In the genomic region with DNA sequence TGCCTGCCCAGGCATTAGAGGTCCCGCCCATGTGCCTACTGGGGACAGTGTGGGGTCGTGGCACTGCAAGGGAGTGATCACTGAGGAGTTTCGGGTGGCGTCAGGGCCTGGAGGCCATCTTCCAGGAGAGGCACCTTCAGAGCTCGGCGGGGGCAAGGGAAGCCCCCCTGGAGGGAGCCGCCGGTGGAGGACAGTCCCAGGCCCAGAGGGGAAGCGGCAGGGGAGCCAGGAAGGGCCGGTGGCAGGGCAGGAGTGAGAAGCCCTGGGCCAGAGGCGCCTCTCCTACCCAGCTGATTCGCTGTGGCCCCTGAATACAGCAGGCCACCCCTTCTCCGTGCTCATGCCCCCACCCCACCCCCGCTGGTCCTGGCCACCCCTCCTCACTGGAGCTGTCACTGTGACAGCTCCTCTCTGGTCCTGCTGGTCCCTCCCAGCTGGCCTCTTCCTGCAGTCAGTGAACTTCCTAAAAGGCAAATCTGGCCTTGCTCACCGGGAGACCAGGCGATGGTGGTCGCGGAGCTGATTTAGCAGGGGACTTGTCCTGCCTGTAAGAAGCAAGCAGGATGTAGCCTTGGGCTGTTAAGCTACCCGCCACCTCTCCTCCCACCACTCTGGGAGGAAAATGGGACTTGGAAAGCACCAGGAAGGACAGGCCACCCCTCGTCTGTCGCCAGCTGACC, we compare ENCODE assay signal across 1 cellular context.
TF ChIP-seq lines count a peak whose summit lies in the region.

No MANE protein-coding gene starts in this region.

TF ChIP-seq in IMR-90, 13 proteins besides CTCF, POLR2A, EP300 and RAD21:
- no peak for TF ChIP-seq RCOR1 (IDR thresholded peaks at IDR 0.05; ENCODE audit: insufficient replicate concordance, low read length)
- no peak for TF ChIP-seq MXI1 (IDR thresholded peaks at IDR 0.05; ENCODE audit: borderline replicate concordance, low read depth, low read length)
- no peak for TF ChIP-seq NFE2L2 (IDR thresholded peaks at IDR 0.05; ENCODE audit: low read depth, low read length)
- TF ChIP-seq FOS (IDR thresholded peaks at IDR 0.05; ENCODE audit: low read depth, low read length): no peak
- TF ChIP-seq RFX5 (IDR thresholded peaks at IDR 0.05; ENCODE audit: low read depth, low read length): no peak
- TF ChIP-seq, protein P1, sequence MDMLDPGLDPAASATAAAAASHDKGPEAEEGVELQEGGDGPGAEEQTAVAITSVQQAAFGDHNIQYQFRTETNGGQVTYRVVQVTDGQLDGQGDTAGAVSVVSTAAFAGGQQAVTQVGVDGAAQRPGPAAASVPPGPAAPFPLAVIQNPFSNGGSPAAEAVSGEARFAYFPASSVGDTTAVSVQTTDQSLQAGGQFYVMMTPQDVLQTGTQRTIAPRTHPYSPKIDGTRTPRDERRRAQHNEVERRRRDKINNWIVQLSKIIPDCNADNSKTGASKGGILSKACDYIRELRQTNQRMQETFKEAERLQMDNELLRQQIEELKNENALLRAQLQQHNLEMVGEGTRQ (IDR thresholded peaks at IDR 0.05; ENCODE audit: low read depth, low read length): no peak
- TF ChIP-seq, protein P2, sequence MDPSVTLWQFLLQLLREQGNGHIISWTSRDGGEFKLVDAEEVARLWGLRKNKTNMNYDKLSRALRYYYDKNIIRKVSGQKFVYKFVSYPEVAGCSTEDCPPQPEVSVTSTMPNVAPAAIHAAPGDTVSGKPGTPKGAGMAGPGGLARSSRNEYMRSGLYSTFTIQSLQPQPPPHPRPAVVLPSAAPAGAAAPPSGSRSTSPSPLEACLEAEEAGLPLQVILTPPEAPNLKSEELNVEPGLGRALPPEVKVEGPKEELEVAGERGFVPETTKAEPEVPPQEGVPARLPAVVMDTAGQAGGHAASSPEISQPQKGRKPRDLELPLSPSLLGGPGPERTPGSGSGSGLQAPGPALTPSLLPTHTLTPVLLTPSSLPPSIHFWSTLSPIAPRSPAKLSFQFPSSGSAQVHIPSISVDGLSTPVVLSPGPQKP (IDR thresholded peaks at IDR 0.05; ENCODE audit: borderline replicate concordance, low read depth, low read length): no peak
- no peak for TF ChIP-seq MAFK (IDR thresholded peaks at IDR 0.05; ENCODE audit: low read depth, low read length)
- TF ChIP-seq MAZ (IDR thresholded peaks at IDR 0.05; ENCODE audit: borderline replicate concordance, low read depth, low read length): no peak
- TF ChIP-seq SMC3 (IDR thresholded peaks at IDR 0.05; ENCODE audit: low read depth, low read length): no peak
- TF ChIP-seq BHLHE40 (IDR thresholded peaks at IDR 0.05; ENCODE audit: low read depth, low read length): no peak
- no peak for TF ChIP-seq CEBPB (IDR thresholded peaks at IDR 0.05; ENCODE audit: low read depth, low read length)
- TF ChIP-seq CHD1 (IDR thresholded peaks at IDR 0.05; ENCODE audit: low read depth, low read length): no peak
